27 cellular contexts compared by ENCODE assay signal in genomic region chr1:102875756-102876155, GRCh38.
"Had no signal": no experiment of that assay in that cellular context is flagged by ENCODE, and none has a peak within 500 bp of the region (broad histone marks: within the 10 kb centered on the region; RNA-seq: fewer than 3 reads in every experiment).

No MANE protein-coding gene starts in this region.

- H3K9me3 Mint-ChIP-seq: activated B cell treated with CpG ODN at 0.5 μM for 24 hours; activated CD4-positive, alpha-beta T cell treated with anti-CD3 and anti-CD28 coated beads, Interleukin-2, amount 10 ng/mL, durations not matched to agents 24 days and 14 days; activated naive CD4-positive, alpha-beta T cell treated with anti-CD3 and anti-CD28 coated beads for 36 hours; activated T-helper 17 cell treated with anti-CD3 and anti-CD28 coated beads, Interleukin-2, amount 50 U/mL, for 72 hours had no signal

- H3K4me1 Mint-ChIP-seq: activated B cell treated with CpG ODN at 0.5 μM for 24 hours; activated CD4-positive, alpha-beta T cell treated with anti-CD3 and anti-CD28 coated beads, Interleukin-2, amount 10 ng/mL, durations not matched to agents 24 days and 14 days; activated T-helper 17 cell treated with anti-CD3 and anti-CD28 coated beads, Interleukin-2, amount 50 U/mL, for 72 hours; brain; T-helper 17 cell had no signal

- DNase-seq: activated B cell treated with CpG ODN at 0.5 μM for 24 hours; activated CD4-positive, alpha-beta T cell treated with anti-CD3 and anti-CD28 coated beads for 1 hour; activated CD4-positive, alpha-beta T cell treated with anti-CD3 and anti-CD28 coated beads, Interleukin-2, amount 10 ng/mL, durations not matched to agents 24 days and 14 days; activated CD4-positive, alpha-beta T cell treated with anti-CD3 and anti-CD28 coated beads, Interleukin-2, amount 50 U/mL, for 48 hours; activated CD8-positive, alpha-beta memory T cell treated with anti-CD3 and anti-CD28 coated beads for 24 hours; activated gamma-delta T cell; activated naive CD4-positive, alpha-beta T cell treated with anti-CD3 and anti-CD28 coated beads for 36 hours; activated T-cell treated with anti-CD3 and anti-CD28 coated beads, Interleukin-2, amount 50 U/mL, for 4 hours; amygdala; IMR-90; Kasumi-1; KBM-7; NCI-H187; NCI-H2081 treated with DMSO at 0.1 percent for 48 hours; NCI-H446 treated with DMSO at 0.1 percent for 48 hours; NCI-H524 treated with DMSO at 0.1 percent for 48 hours; NK-92 treated with Interleukin-12 subunit alpha and Interleukin-12 subunit beta, amount 100 ng/mL, for 24 hours; OCI-M1; Right ventricle myocardium superior; RPMI8226; SJCRH30; T-helper 17 cell; T1000 had no signal

- H3K36me3 Mint-ChIP-seq: activated naive CD8-positive, alpha-beta T cell; brain had no signal

- H3K27ac Mint-ChIP-seq: activated B cell treated with CpG ODN at 0.5 μM for 24 hours; activated CD4-positive, alpha-beta T cell treated with anti-CD3 and anti-CD28 coated beads, Interleukin-2, amount 10 ng/mL, durations not matched to agents 24 days and 14 days; activated naive CD4-positive, alpha-beta T cell treated with anti-CD3 and anti-CD28 coated beads for 36 hours; activated naive CD8-positive, alpha-beta T cell; activated T-helper 17 cell treated with anti-CD3 and anti-CD28 coated beads, Interleukin-2, amount 50 U/mL, for 72 hours; brain; T-helper 17 cell had no signal

- H3K27me3 Mint-ChIP-seq: activated B cell treated with CpG ODN at 0.5 μM for 24 hours; activated CD4-positive, alpha-beta T cell treated with anti-CD3 and anti-CD28 coated beads, Interleukin-2, amount 10 ng/mL, durations not matched to agents 24 days and 14 days; activated naive CD8-positive, alpha-beta T cell; activated T-helper 17 cell treated with anti-CD3 and anti-CD28 coated beads, Interleukin-2, amount 50 U/mL, for 72 hours; T-helper 17 cell had no signal

- H3K4me3 Mint-ChIP-seq: activated B cell treated with CpG ODN at 0.5 μM for 24 hours; activated CD4-positive, alpha-beta T cell treated with anti-CD3 and anti-CD28 coated beads, Interleukin-2, amount 10 ng/mL, durations not matched to agents 24 days and 14 days; activated naive CD4-positive, alpha-beta T cell treated with anti-CD3 and anti-CD28 coated beads for 36 hours; activated naive CD8-positive, alpha-beta T cell; activated T-cell treated with anti-CD3 and anti-CD28 coated beads, Interleukin-2, amount 50 U/mL, for 4 hours; activated T-helper 17 cell treated with anti-CD3 and anti-CD28 coated beads, Interleukin-2, amount 50 U/mL, for 72 hours; brain; T-helper 17 cell had no signal

- H3K27ac ChIP-seq: cardiac muscle cell, SJCRH30 had no signal
